Comparison of ENCODE assay signal across 8 cellular contexts in genomic region chr18:499351-500229, GRCh38. TPM values are rescaled to one million over a fixed set of nuclear protein-coding genes. Genes with fewer than 3 reads are reported as not detected.
A peak's percentile ranks its signal among the peaks of the same experiment; 100 is the strongest.
DNase-seq lines count a peak whose midpoint lies in the region; ATAC-seq, FAIRE-seq and TF ChIP-seq lines count a peak whose summit lies in the region.
"Had no signal": no experiment of that assay in that cellular context is flagged by ENCODE, and none has a peak within 500 bp of the region (broad histone marks: within the 10 kb centered on the region; RNA-seq: fewer than 3 reads in every experiment).

No MANE protein-coding gene starts in this region.

- peaks cover 31% of the 10 kb centered on the region for H3K4me1 ChIP-seq in astrocyte (ENCODE audit: insufficient read depth, low read length)
- H3K4me1 ChIP-seq in kidney (ENCODE audit: control insufficient read depth in 1 of 2, insufficient read depth in 1 of 2, low read depth in 1 of 2, low read length in 2 of 2) = peaks cover 0 to 3% of the 10 kb centered on the region in 2 donors
- peaks cover 0 to 24% of the 10 kb centered on the region in 2 donors for H3K4me1 ChIP-seq in thoracic aorta (ENCODE audit: control insufficient read depth in 1 of 2, low read depth in 2 of 2)

- H3K27me3 ChIP-seq in astrocyte (ENCODE audit: insufficient read depth, low read length) (peaks cover 22% of the 10 kb centered on the region), thoracic aorta (replicated peaks; ENCODE audit: insufficient read depth) (no peaks in the 10 kb centered on the region)

- H3K36me3 ChIP-seq in astrocyte (ENCODE audit: insufficient read depth, low read length) = no peaks in the 10 kb centered on the region
- H3K36me3 ChIP-seq in kidney (ENCODE audit: control insufficient read depth in 1 of 2, insufficient read depth in 2 of 2, low read length in 2 of 2) = no peaks in the 10 kb centered on the region
- H3K36me3 ChIP-seq in thoracic aorta = no peaks in the 10 kb centered on the region

- H3K27me3 Mint-ChIP-seq in astrocyte (ENCODE audit: low read depth, unreplicated experiment) = peaks cover 23% of the 10 kb centered on the region

- peaks cover 14% of the 10 kb centered on the region for H3K4me1 Mint-ChIP-seq in astrocyte (ENCODE audit: low read depth, unreplicated experiment)

- H3K9me3 ChIP-seq in astrocyte (ENCODE audit: insufficient read depth, low read depth, low read length) (no peaks in the 10 kb centered on the region), kidney (ENCODE audit: control insufficient read depth in 1 of 2, low read length in 2 of 2) (no peaks in the 10 kb centered on the region), thoracic aorta (no peaks in the 10 kb centered on the region)

- peak overlapping the region; percentile 80 for H3K9ac ChIP-seq in astrocyte (ENCODE audit: low read length)
- peak overlapping the region in 1 of 2 donors; percentile 1 for H3K9ac ChIP-seq in kidney (ENCODE audit: low read length in 2 of 2)

- peak overlapping the region; percentile 53 for H2AFZ ChIP-seq in astrocyte (ENCODE audit: low read depth, low read length)

- H3K4me3 ChIP-seq in astrocyte (ENCODE audit: insufficient read depth, low read depth, low read length) (peak overlapping the region; percentile 68), kidney (ENCODE audit: low read length in 2 of 2) (peak overlapping the region; percentile 32 to 45), thoracic aorta (peak overlapping the region; percentile 72)

- peak overlapping the region; percentile 63 for H3K27ac Mint-ChIP-seq in astrocyte (ENCODE audit: unreplicated experiment)
- H3K27ac Mint-ChIP-seq: effector memory CD8-positive, alpha-beta T cell had no signal

- peak; percentile 35 for DNase-seq in HK-2 (ENCODE audit: unreplicated experiment)
- peak; percentile 93 for DNase-seq in astrocyte (ENCODE audit: low read depth)
- DNase-seq in kidney = no peak
- DNase-seq in thoracic aorta (ENCODE audit: low spot score) = no peak
- no peak for DNase-seq in Kasumi-1 (lab: John Stamatoyannopoulos, UW)
- DNase-seq: effector memory CD8-positive, alpha-beta T cell had no signal

- intact Hi-C loops in kidney (cut with DNase I) = no loop called here

- peaks cover 2% of the 10 kb centered on the region for H3K36me3 Mint-ChIP-seq in astrocyte (ENCODE audit: low read depth, unreplicated experiment)

- peak; percentile 43 for FAIRE-seq in astrocyte (lab: Jason Lieb, UNC)
- FAIRE-seq in kidney (lab: Jason Lieb, UNC) = no peak

- H3K4me2 ChIP-seq in astrocyte (ENCODE audit: low read length) = peak overlapping the region; percentile 92

- H3K27ac ChIP-seq in astrocyte (ENCODE audit: low read depth, low read length) = peak overlapping the region; percentile 71
- no peak overlapping the region for H3K27ac ChIP-seq in kidney (ENCODE audit: low read depth in 2 of 2, low read length in 2 of 2)
- no peak overlapping the region for H3K27ac ChIP-seq in thoracic aorta

- peaks cover 2% of the 10 kb centered on the region for H4K20me1 ChIP-seq in astrocyte (ENCODE audit: insufficient read depth, low read length)

- peak overlapping the region; percentile 89 for H3K4me3 Mint-ChIP-seq in astrocyte (ENCODE audit: unreplicated experiment)
- H3K4me3 Mint-ChIP-seq: effector memory CD8-positive, alpha-beta T cell had no signal

- peaks cover 3% of the 10 kb centered on the region for H3K9me3 Mint-ChIP-seq in astrocyte (ENCODE audit: unreplicated experiment)
- H3K9me3 Mint-ChIP-seq: effector memory CD8-positive, alpha-beta T cell had no signal

- H3K79me2 ChIP-seq in astrocyte (ENCODE audit: insufficient read depth, low read length) = peaks cover 4% of the 10 kb centered on the region

- ATAC-seq in thoracic aorta (ENCODE audit: insufficient number of reproducible peaks, low FRiP score, low read depth) = peak; percentile 22
- ATAC-seq in GM18861 (IDR thresholded peaks at IDR 0.05; ENCODE audit: unreplicated experiment) = no peak
- ATAC-seq in HG02763 (IDR thresholded peaks at IDR 0.05; ENCODE audit: unreplicated experiment) = no peak
- ATAC-seq: effector memory CD8-positive, alpha-beta T cell had no signal

- TF ChIP-seq CTCF in astrocyte (IDR thresholded peaks at IDR 0.05; ENCODE audit: insufficient read depth, low read depth, low read length) = no peak
- no peak for TF ChIP-seq CTCF in kidney (IDR thresholded peaks at IDR 0.05; ENCODE audit: borderline replicate concordance, extremely low read depth, insufficient read depth)
- no peak for TF ChIP-seq CTCF in thoracic aorta (IDR thresholded peaks at IDR 0.05)

RNA-seq across cellular contexts. Expression of gene COLEC12, which starts 0.9 kb away (rescaled TPM):
- total RNA-seq in astrocyte (11.6 and 13.2 TPM in 2 replicates), kidney (7.4 TPM), thoracic aorta (10 to 100 TPM; 19.3 to 21.3 TPM)
- polyA plus RNA-seq in kidney (ENCODE audit: insufficient read depth, low read depth, low replicate concordance) = 1.3 TPM

Comparison
In these comparisons a context has a peak if more than half of its experiments do, and no peak if none do; other contexts are left out.
1. DNase-seq: peak in HK-2 (single experiment) and astrocyte (single experiment); none in kidney (single experiment), thoracic aorta (single experiment) and Kasumi-1 (0 of 2).
2. Peak in every context shown above with its lines, with median percentiles within 50 percentile points of each other: H3K4me3 ChIP-seq.